In the genomic region with DNA sequence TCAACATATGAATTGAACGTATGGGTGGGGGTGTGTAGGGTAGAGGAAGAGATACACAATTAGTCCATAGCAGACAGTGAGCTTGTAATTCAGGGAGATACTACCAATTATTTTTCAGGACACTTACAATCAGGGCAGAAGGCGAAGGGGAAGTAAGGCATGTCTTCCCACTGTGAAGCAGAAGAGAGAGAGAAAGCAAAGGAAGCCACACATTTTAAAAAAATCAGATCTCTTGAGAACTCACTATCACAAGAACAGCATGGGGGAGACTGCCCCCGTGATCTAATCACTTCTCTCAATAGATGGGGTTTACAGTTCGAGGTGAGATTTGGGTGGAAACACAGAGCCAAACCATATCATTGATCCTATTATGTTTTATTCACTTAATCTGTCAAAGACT, we compare ENCODE assay signal across 21 cellular contexts.
"Had no signal": no experiment of that assay in that cellular context is flagged by ENCODE, and none has a peak within 500 bp of the region (broad histone marks: within the 10 kb centered on the region; RNA-seq: fewer than 3 reads in every experiment).

No MANE protein-coding gene starts in this region.

- H3K4me3 Mint-ChIP-seq: activated CD4-positive, alpha-beta T cell treated with anti-CD3 and anti-CD28 coated beads, Interleukin-2, amount 10 ng/mL, durations not matched to agents 24 days and 14 days; activated CD8-positive, alpha-beta T cell treated with anti-CD3 and anti-CD28 coated beads, Interleukin-2, amount 10 ng/mL, durations not matched to agents 7 days and 5 days; activated naive CD8-positive, alpha-beta T cell treated with anti-CD3 and anti-CD28 coated beads, Interleukin-2, amount 10 ng/mL, durations not matched to agents 7 days and 5 days; activated T-cell treated with anti-CD3 and anti-CD28 coated beads, Interleukin-2, amount 50 U/mL, for 24 hours; effector memory CD8-positive, alpha-beta T cell; natural killer cell; stimulated activated naive CD8-positive, alpha-beta T cell treated with anti-CD3 and anti-CD28 coated beads, Interleukin-15, amount 100 ng/mL, for 72 hours; T-cell had no signal

- H3K27ac ChIP-seq: cardiac muscle cell, epithelial cell of prostate, foreskin keratinocyte, parathyroid adenoma, suprapubic skin, upper lobe of left lung had no signal

- H3K4me3 ChIP-seq: cardiac muscle cell, smooth muscle cell, suprapubic skin, upper lobe of left lung had no signal

- H3K27me3 Mint-ChIP-seq: activated CD4-positive, alpha-beta T cell treated with anti-CD3 and anti-CD28 coated beads, Interleukin-2, amount 10 ng/mL, durations not matched to agents 24 days and 14 days; activated naive CD8-positive, alpha-beta T cell treated with anti-CD3 and anti-CD28 coated beads, Interleukin-2, amount 10 ng/mL, durations not matched to agents 7 days and 5 days; activated T-cell treated with anti-CD3 and anti-CD28 coated beads, Interleukin-2, amount 50 U/mL, for 24 hours; effector memory CD8-positive, alpha-beta T cell; stimulated activated naive CD8-positive, alpha-beta T cell treated with anti-CD3 and anti-CD28 coated beads, Interleukin-15, amount 100 ng/mL, for 72 hours; T-cell had no signal

- H3K9me3 Mint-ChIP-seq: activated T-cell treated with anti-CD3 and anti-CD28 coated beads, Interleukin-2, amount 50 U/mL, for 24 hours; activated T-helper 2 cell treated with anti-CD3 and anti-CD28 coated beads, Interferon-gamma antibody, Interleukin-2, Interleukin-4, amounts not matched to agents 10 μg/mL and 5 μg/mL and 100 μg/mL, durations not matched to agents 14 hours and 24 hours and 36 hours; effector memory CD8-positive, alpha-beta T cell; natural killer cell; T-cell had no signal

- H3K4me1 ChIP-seq: parathyroid adenoma, upper lobe of left lung had no signal

- H3K9ac ChIP-seq: parathyroid adenoma had no signal

- H3K27me3 ChIP-seq: cardiac muscle cell, foreskin keratinocyte, suprapubic skin, upper lobe of left lung had no signal

- DNase-seq: activated CD4-positive, alpha-beta T cell treated with anti-CD3 and anti-CD28 coated beads, Interleukin-2, amount 10 ng/mL, durations not matched to agents 24 days and 14 days; activated CD8-positive, alpha-beta T cell treated with anti-CD3 and anti-CD28 coated beads, Interleukin-2, amount 10 ng/mL, durations not matched to agents 7 days and 5 days; activated naive CD4-positive, alpha-beta T cell treated with Interleukin-2 at 50 U/mL for 16 hours; activated naive CD8-positive, alpha-beta T cell treated with anti-CD3 and anti-CD28 coated beads, Interleukin-2, amount 10 ng/mL, durations not matched to agents 7 days and 5 days; activated T-cell treated with anti-CD3 and anti-CD28 coated beads, Interleukin-2, amount 50 U/mL, for 24 hours; amygdala; effector memory CD8-positive, alpha-beta T cell; foreskin keratinocyte; head of caudate nucleus; natural killer cell; stimulated activated CD4-positive, alpha-beta T cell treated with anti-CD3 and anti-CD28 coated beads, Interleukin-4, amount 100 ng/mL, for 1 hour; stimulated activated naive CD8-positive, alpha-beta T cell treated with anti-CD3 and anti-CD28 coated beads, Interleukin-15, amount 100 ng/mL, for 72 hours; T-cell; T-helper 9 cell; upper lobe of left lung had no signal

- H3K36me3 Mint-ChIP-seq: natural killer cell had no signal

- H3K27ac Mint-ChIP-seq: activated CD4-positive, alpha-beta T cell treated with anti-CD3 and anti-CD28 coated beads, Interleukin-2, amount 10 ng/mL, durations not matched to agents 24 days and 14 days; activated CD8-positive, alpha-beta T cell treated with anti-CD3 and anti-CD28 coated beads, Interleukin-2, amount 10 ng/mL, durations not matched to agents 7 days and 5 days; activated naive CD8-positive, alpha-beta T cell treated with anti-CD3 and anti-CD28 coated beads, Interleukin-2, amount 10 ng/mL, durations not matched to agents 7 days and 5 days; activated T-cell treated with anti-CD3 and anti-CD28 coated beads, Interleukin-2, amount 50 U/mL, for 24 hours; activated T-helper 2 cell treated with anti-CD3 and anti-CD28 coated beads, Interferon-gamma antibody, Interleukin-2, Interleukin-4, amounts not matched to agents 10 μg/mL and 5 μg/mL and 100 μg/mL, durations not matched to agents 14 hours and 24 hours and 36 hours; effector memory CD8-positive, alpha-beta T cell; natural killer cell; stimulated activated naive CD8-positive, alpha-beta T cell treated with anti-CD3 and anti-CD28 coated beads, Interleukin-15, amount 100 ng/mL, for 72 hours; T-cell had no signal

- H3K36me3 ChIP-seq: cardiac muscle cell, suprapubic skin, upper lobe of left lung had no signal

- H3K9me3 ChIP-seq: suprapubic skin, upper lobe of left lung had no signal
